ENCODE assay signal across 33 cellular contexts in genomic region chr13:93218583-93218982, GRCh38. TPM values are rescaled to one million over a fixed set of nuclear protein-coding genes. Genes with fewer than 3 reads are reported as not detected.
"Had no signal": no experiment of that assay in that cellular context is flagged by ENCODE, and none has a peak within 500 bp of the region (broad histone marks: within the 10 kb centered on the region; RNA-seq: fewer than 3 reads in every experiment).

No MANE protein-coding gene starts in this region.

- DNase-seq: activated CD4-positive, alpha-beta memory T cell treated with anti-CD3 and anti-CD28 coated beads for 36 hours; activated CD4-positive, alpha-beta T cell treated with anti-CD3 and anti-CD28 coated beads for 48 hours; activated CD8-positive, alpha-beta memory T cell treated with anti-CD3 and anti-CD28 coated beads, Interleukin-2, amount 50 U/mL, for 4 hours; activated effector memory CD4-positive, alpha-beta T cell treated with anti-CD3 and anti-CD28 coated beads, Interleukin-2, amount 50 U/mL, for 16 hours; activated naive CD4-positive, alpha-beta T cell treated with anti-CD3 and anti-CD28 coated beads for 36 hours; activated naive CD8-positive, alpha-beta T cell treated with anti-CD3 and anti-CD28 coated beads for 36 hours; activated T-cell treated with anti-CD3 and anti-CD28 coated beads, Interleukin-2, amount 50 U/mL, for 1 hour; adrenal gland; aorta; caudate nucleus; cortex of kidney; effector memory CD8-positive, alpha-beta T cell; head of caudate nucleus; hippocampal formation; immature natural killer cell; kidney; left colon; posterior cingulate gyrus; right cardiac atrium; spleen; stimulated activated naive CD4-positive, alpha-beta T cell; T-helper 9 cell; transverse colon; uterus had no signal

- H3K36me3 Mint-ChIP-seq: activated CD4-positive, alpha-beta memory T cell treated with anti-CD3 and anti-CD28 coated beads for 36 hours; activated naive CD8-positive, alpha-beta T cell treated with anti-CD3 and anti-CD28 coated beads for 36 hours; brain; immature natural killer cell; natural killer cell treated with Interleukin-12 subunit alpha and Interleukin-12 subunit beta and Interleukin-15 and Interleukin-18, amount 100 ng/mL, for 72 hours had no signal

- H3K4me1 ChIP-seq: adrenal gland, spleen, transverse colon, uterus had no signal

- H3K9me3 ChIP-seq: adrenal gland, spleen, transverse colon, uterus had no signal

- H3K4me3 ChIP-seq: adrenal gland, spleen, transverse colon, uterus had no signal

- H3K27ac ChIP-seq: adrenal gland, spleen, transverse colon, uterus, VCaP had no signal

- H3K27me3 Mint-ChIP-seq: activated CD4-positive, alpha-beta memory T cell treated with anti-CD3 and anti-CD28 coated beads for 36 hours; activated naive CD8-positive, alpha-beta T cell treated with anti-CD3 and anti-CD28 coated beads for 36 hours; effector memory CD8-positive, alpha-beta T cell; natural killer cell treated with Interleukin-12 subunit alpha and Interleukin-12 subunit beta and Interleukin-15 and Interleukin-18, amount 100 ng/mL, for 72 hours had no signal

- FAIRE-seq: endothelial cell of umbilical vein, kidney, TTC549 had no signal

- H3K4me3 Mint-ChIP-seq: activated CD4-positive, alpha-beta memory T cell treated with anti-CD3 and anti-CD28 coated beads for 36 hours; activated naive CD4-positive, alpha-beta T cell treated with anti-CD3 and anti-CD28 coated beads for 36 hours; activated naive CD8-positive, alpha-beta T cell treated with anti-CD3 and anti-CD28 coated beads for 36 hours; activated T-helper 1 cell treated with anti-CD3 and anti-CD28 coated beads, Interleukin-12 subunit alpha, Interleukin-12 subunit beta, Interleukin-2, Interleukin-4 antibody, amounts not matched to agents 30 ng/mL and 10 ng/mL and 1 ng/mL, durations not matched to agents 14 hours and 24 hours and 36 hours; effector memory CD8-positive, alpha-beta T cell; immature natural killer cell; natural killer cell treated with Interleukin-12 subunit alpha and Interleukin-12 subunit beta and Interleukin-15 and Interleukin-18, amount 100 ng/mL, for 72 hours; T-helper 1 cell treated with Interleukin-12 subunit alpha and Interleukin-12 subunit beta and Interleukin-4 antibody, amounts not matched to agents 30 μg/mL and 1 μg/mL, for 36 hours had no signal

- H3K36me3 ChIP-seq: adrenal gland, spleen, transverse colon, uterus had no signal

- ATAC-seq: activated CD4-positive, CD25-positive, alpha-beta regulatory T cell treated with anti-CD3 and anti-CD28 coated beads, Interleukin-2, amount 50 U/mL, for 24 hours; effector memory CD8-positive, alpha-beta T cell; left colon; natural killer cell treated with Interleukin-12 subunit alpha and Interleukin-12 subunit beta and Interleukin-15 and Interleukin-18, amount 100 ng/mL, for 72 hours; right cardiac atrium had no signal

- H3K27me3 ChIP-seq: adrenal gland, spleen, transverse colon, uterus had no signal

- H3K27ac Mint-ChIP-seq: activated CD4-positive, alpha-beta memory T cell treated with anti-CD3 and anti-CD28 coated beads for 36 hours; activated naive CD4-positive, alpha-beta T cell treated with anti-CD3 and anti-CD28 coated beads for 36 hours; activated naive CD8-positive, alpha-beta T cell treated with anti-CD3 and anti-CD28 coated beads for 36 hours; activated T-helper 1 cell treated with anti-CD3 and anti-CD28 coated beads, Interleukin-12 subunit alpha, Interleukin-12 subunit beta, Interleukin-2, Interleukin-4 antibody, amounts not matched to agents 30 ng/mL and 10 ng/mL and 1 ng/mL, durations not matched to agents 14 hours and 24 hours and 36 hours; effector memory CD8-positive, alpha-beta T cell; immature natural killer cell; natural killer cell treated with Interleukin-12 subunit alpha and Interleukin-12 subunit beta and Interleukin-15 and Interleukin-18, amount 100 ng/mL, for 72 hours; T-helper 1 cell treated with Interleukin-12 subunit alpha and Interleukin-12 subunit beta and Interleukin-4 antibody, amounts not matched to agents 30 μg/mL and 1 μg/mL, for 36 hours had no signal

- H3K4me1 Mint-ChIP-seq: activated naive CD8-positive, alpha-beta T cell treated with anti-CD3 and anti-CD28 coated beads for 36 hours; immature natural killer cell had no signal

- H3K9me3 Mint-ChIP-seq: activated CD4-positive, alpha-beta memory T cell treated with anti-CD3 and anti-CD28 coated beads for 36 hours; activated naive CD4-positive, alpha-beta T cell treated with anti-CD3 and anti-CD28 coated beads for 36 hours; activated T-helper 1 cell treated with anti-CD3 and anti-CD28 coated beads, Interleukin-12 subunit alpha, Interleukin-12 subunit beta, Interleukin-2, Interleukin-4 antibody, amounts not matched to agents 30 ng/mL and 10 ng/mL and 1 ng/mL, durations not matched to agents 14 hours and 24 hours and 36 hours; brain; T-helper 1 cell treated with Interleukin-12 subunit alpha and Interleukin-12 subunit beta and Interleukin-4 antibody, amounts not matched to agents 30 μg/mL and 1 μg/mL, for 36 hours had no signal

RNA-seq across cellular contexts. Expression of gene GPC6, which starts 8.0 kb away (rescaled TPM):
- total RNA-seq: activated CD4-positive, alpha-beta memory T cell treated with anti-CD3 and anti-CD28 coated beads for 36 hours; activated CD8-positive, alpha-beta memory T cell treated with anti-CD3 and anti-CD28 coated beads for 36 hours; activated naive CD4-positive, alpha-beta T cell treated with anti-CD3 and anti-CD28 coated beads for 36 hours; activated naive CD8-positive, alpha-beta T cell treated with anti-CD3 and anti-CD28 coated beads for 36 hours; activated T-helper 1 cell treated with anti-CD3 and anti-CD28 coated beads, Interleukin-12 subunit alpha, Interleukin-12 subunit beta, Interleukin-2, Interleukin-4 antibody, amounts not matched to agents 30 ng/mL and 10 ng/mL and 1 ng/mL, durations not matched to agents 14 hours and 24 hours and 36 hours; endothelial cell of umbilical vein; natural killer cell treated with Interleukin-12 subunit alpha and Interleukin-12 subunit beta and Interleukin-15 and Interleukin-18, amount 100 ng/mL, for 72 hours had no signal
- polyA plus RNA-seq: immature natural killer cell had no signal
